In genomic region chr1:22276396-22276748, GRCh38 we compare ENCODE assay signal across 9 cellular contexts.
"Had no signal": no experiment of that assay in that cellular context is flagged by ENCODE, and none has a peak within 500 bp of the region (broad histone marks: within the 10 kb centered on the region; RNA-seq: fewer than 3 reads in every experiment).

No MANE protein-coding gene starts in this region.

- H3K4me1 ChIP-seq: adrenal gland, body of pancreas had no signal

- H3K27ac ChIP-seq: adrenal gland, body of pancreas, brain microvascular endothelial cell, breast epithelium, VCaP had no signal

- H3K36me3 ChIP-seq: adrenal gland, brain microvascular endothelial cell, breast epithelium had no signal

- H3K27me3 ChIP-seq: adrenal gland, body of pancreas, breast epithelium had no signal

- FAIRE-seq: astrocyte, TTC549 had no signal

- DNase-seq: amniotic stem cell; central memory CD4-positive, alpha-beta T cell had no signal

- H3K9me3 ChIP-seq: adrenal gland, body of pancreas, breast epithelium had no signal

- H3K4me3 ChIP-seq: adrenal gland, body of pancreas, breast epithelium had no signal
